9 cellular contexts compared by ENCODE assay signal in genomic region chr2:181307203-181307991, GRCh38.
DNase-seq lines count a peak whose midpoint lies in the region; ATAC-seq and TF ChIP-seq lines count a peak whose summit lies in the region.
"Had no signal": no experiment of that assay in that cellular context is flagged by ENCODE, and none has a peak within 500 bp of the region (broad histone marks: within the 10 kb centered on the region; RNA-seq: fewer than 3 reads in every experiment).

No MANE protein-coding gene starts in this region.

- H3K36me3 Mint-ChIP-seq in activated naive CD8-positive, alpha-beta T cell treated with anti-CD3 and anti-CD28 coated beads for 36 hours: peaks cover 4% of the 10 kb centered on the region

- H4K20me1 ChIP-seq in MM.1S (ENCODE audit: insufficient read depth, low read length): no peaks in the 10 kb centered on the region

- peak overlapping the region; percentile 84 for H3K27ac Mint-ChIP-seq in activated naive CD8-positive, alpha-beta T cell treated with anti-CD3 and anti-CD28 coated beads for 36 hours

- H3K9me2 ChIP-seq in MM.1S (replicated peaks; ENCODE audit: insufficient read depth, low read length): no peaks in the 10 kb centered on the region

- intact Hi-C loops in spleen (cut with DNase I; ENCODE audit: low total_unique reads): no loop called here

- H3K27me3 Mint-ChIP-seq in activated naive CD8-positive, alpha-beta T cell treated with anti-CD3 and anti-CD28 coated beads for 36 hours: no peaks in the 10 kb centered on the region

- peak overlapping the region; percentile 86 for H3K4me2 ChIP-seq in MM.1S (ENCODE audit: low read depth, low read length)

- H3K9ac ChIP-seq in MM.1S (ENCODE audit: low read length): peak overlapping the region; percentile 95

- TF ChIP-seq CTCF in MM.1S (IDR thresholded peaks at IDR 0.05; ENCODE audit: low read length) (no peak), spleen (IDR thresholded peaks at IDR 0.05 in 8 of 11, conservative IDR thresholded peaks at IDR 0.05 in 3 of 11) (no peak)

- no peaks in the 10 kb centered on the region for H3K36me3 ChIP-seq in MM.1S (replicated peaks; ENCODE audit: insufficient read depth, low read length)
- no peaks in the 10 kb centered on the region for H3K36me3 ChIP-seq in spleen

- DNase-seq in MM.1S: peak; percentile 47
- no peak for DNase-seq in activated naive CD8-positive, alpha-beta T cell treated with anti-CD3 and anti-CD28 coated beads for 36 hours
- peak; percentile 25 for DNase-seq in spleen
- DNase-seq: body of pancreas; stimulated activated CD4-positive, alpha-beta T cell treated with anti-CD3 and anti-CD28 coated beads, Interleukin-4, amount 100 ng/mL, for 1 hour had no signal

- H3K79me2 ChIP-seq in MM.1S (ENCODE audit: low read length): 0 out of 2 replicates have a peak, but pooled peaks cover 8% of the 10 kb centered on the region

- H3K4me3 Mint-ChIP-seq in activated naive CD8-positive, alpha-beta T cell treated with anti-CD3 and anti-CD28 coated beads for 36 hours: peak overlapping the region; percentile 76

- peaks cover 81% of the 10 kb centered on the region for H3F3A ChIP-seq in MM.1S (ENCODE audit: insufficient read depth, low read length)

- peaks cover 64% of the 10 kb centered on the region for H3K4me1 Mint-ChIP-seq in activated naive CD8-positive, alpha-beta T cell treated with anti-CD3 and anti-CD28 coated beads for 36 hours

- no peaks in the 10 kb centered on the region for H3K9me3 Mint-ChIP-seq in activated naive CD8-positive, alpha-beta T cell treated with anti-CD3 and anti-CD28 coated beads for 36 hours

- H3K27me3 ChIP-seq in MM.1S (replicated peaks; ENCODE audit: insufficient read depth, low read length) (no peaks in the 10 kb centered on the region), spleen (replicated peaks in 1 of 7) (no peaks in the 10 kb centered on the region)
- H3K27me3 ChIP-seq: body of pancreas had no signal

- H3K4me3 ChIP-seq in GM08714 (ENCODE audit: low read length) (peak overlapping the region; percentile 72; the same call in 1 of the 2 replicates), MM.1S (ENCODE audit: low read length) (peak overlapping the region; percentile 46), spleen (no peak overlapping the region)
- H3K4me3 ChIP-seq: body of pancreas had no signal

- H3K4me1 ChIP-seq in MM.1S (ENCODE audit: low read length) (peaks cover 65% of the 10 kb centered on the region), spleen (peaks cover 50 to 94% (median 84%) of the 10 kb centered on the region in 6 donors)
- H3K4me1 ChIP-seq: body of pancreas had no signal

- no peak for ATAC-seq in HG03469 (IDR thresholded peaks at IDR 0.05; ENCODE audit: unreplicated experiment)
- ATAC-seq in GM21737 (IDR thresholded peaks at IDR 0.05; ENCODE audit: unreplicated experiment): no peak
- no peak for ATAC-seq in HG03139 (IDR thresholded peaks at IDR 0.05; ENCODE audit: unreplicated experiment)
- ATAC-seq: body of pancreas had no signal

- H3K9me3 ChIP-seq in MM.1S (replicated peaks; ENCODE audit: insufficient read depth, low read length) (no peaks in the 10 kb centered on the region), spleen (no peaks in the 10 kb centered on the region)
- H3K9me3 ChIP-seq: body of pancreas had no signal

- H3K27ac ChIP-seq in MM.1S (ENCODE audit: low read length) (peak overlapping the region; percentile 99), spleen (peak overlapping the region; percentile 74 to 93 (median 86))

- no peak for TF ChIP-seq POLR2A in spleen (IDR thresholded peaks at IDR 0.05)

- no peak overlapping the region for H2AFZ ChIP-seq in MM.1S (ENCODE audit: low read length)

- 52 to 58% (median 57%) methylated on average over 7 of the region's 7 CpGs for WGBS in spleen, 5 donors

Comparison
In these comparisons a context has a peak if more than half of its experiments do, and no peak if none do; other contexts are left out.
1. H3K4me3 ChIP-seq: peak in GM08714 (single experiment) and MM.1S (single experiment); none in spleen (0 of 8).